18 cellular contexts compared by ENCODE assay signal in genomic region chr7:155880721-155881120, GRCh38.
DNase-seq lines count a peak whose midpoint lies in the region; ATAC-seq, FAIRE-seq and TF ChIP-seq lines count a peak whose summit lies in the region.
"Had no signal": no experiment of that assay in that cellular context is flagged by ENCODE, and none has a peak within 500 bp of the region (broad histone marks: within the 10 kb centered on the region; RNA-seq: fewer than 3 reads in every experiment).

No MANE protein-coding gene starts in this region.

- H2AFZ ChIP-seq in H9 (ENCODE audit: low read length), result no peak overlapping the region

- H3K18ac ChIP-seq in H9 (ENCODE audit: insufficient read length, low read depth, low read length), result no peak overlapping the region

- peak overlapping the region; percentile 14 to 83; a peak in 3 of 6 replicates for H3K27ac ChIP-seq in A549
- no peak overlapping the region for H3K27ac ChIP-seq in H9 (ENCODE audit: insufficient read length, low read depth, low read length)
- H3K27ac ChIP-seq in sigmoid colon, result no peak overlapping the region
- no peak overlapping the region for H3K27ac ChIP-seq in thyroid gland
- no peak overlapping the region for H3K27ac ChIP-seq in caudate nucleus (ENCODE audit: low read depth, low read length)
- H3K27ac ChIP-seq: C4-2B, HL-60 had no signal

- no peak overlapping the region for H3K27ac Mint-ChIP-seq in H9
- H3K27ac Mint-ChIP-seq: CD4-positive, alpha-beta T cell had no signal

- H3K9ac ChIP-seq in H9 (ENCODE audit: extremely low read depth, insufficient read length, low read length), result no peak overlapping the region

- WGBS in A549 (ENCODE audit: missing lambda C conversion rate), result 88% methylated on average over 7 of the region's 7 CpGs
- no CpG with 5 or more reads among the region's 7 CpGs for WGBS in H9 (ENCODE audit: extremely low coverage, insufficient read length, low lambda C conversion rate)
- 89 to 94% methylated on average over 7 of the region's 7 CpGs for WGBS in sigmoid colon, 2 donors
- WGBS in thyroid gland, 2 donors, result 89 to 96% methylated on average over 7 of the region's 7 CpGs

- no peaks in the 10 kb centered on the region for H3K79me2 ChIP-seq in H9 (ENCODE audit: insufficient read depth, low read length)

- H3K4me2 ChIP-seq in A549 (no peak overlapping the region), H9 (ENCODE audit: insufficient read depth, insufficient read length, low read length) (no peak overlapping the region)

- no peak for TF ChIP-seq POLR2A in A549 (IDR thresholded peaks at IDR 0.05; ENCODE audit: low read length)
- TF ChIP-seq POLR2A in sigmoid colon (IDR thresholded peaks at IDR 0.05), result no peak
- TF ChIP-seq POLR2A in thyroid gland (IDR thresholded peaks at IDR 0.05), result no peak

- no peak overlapping the region for H2BK12ac ChIP-seq in H9 (ENCODE audit: insufficient read length, low read depth, low read length)

- no peaks in the 10 kb centered on the region for H3K79me1 ChIP-seq in H9 (ENCODE audit: insufficient read depth, low read depth, low read length, poor library complexity, severe bottlenecking)

- H2AK5ac ChIP-seq in H9 (ENCODE audit: insufficient read length, low read length), result no peak overlapping the region

- CTCF ChIA-PET in A549 (lab: Yijun Ruan, JAX), result interaction anchor here (2.2 kb wide), 1 partner anchor 18 kb away, joined by 7 read pairs; no protein-coding TSS in a partner anchor

- H3K27me3 ChIP-seq in H9 (ENCODE audit: insufficient read depth, low read length), result no peaks in the 10 kb centered on the region
- no peaks in the 10 kb centered on the region for H3K27me3 ChIP-seq in sigmoid colon
- H3K27me3 ChIP-seq in thyroid gland, result no peaks in the 10 kb centered on the region

- intact Hi-C loops in sigmoid colon (cut with DNase I) (no loop called here), thyroid gland (cut with DNase I) (no loop called here)

- FAIRE-seq in A549 (lab: Jason Lieb, UNC), result no peak
- FAIRE-seq: A204.1, D721Med had no signal

- H3K23ac ChIP-seq in H9 (ENCODE audit: insufficient read length, low read depth, low read length), result no peak overlapping the region

- H3K27me3 Mint-ChIP-seq in H9 (ENCODE audit: low read depth), result peaks cover 3% of the 10 kb centered on the region

- TF ChIP-seq EP300 in A549 (IDR thresholded peaks at IDR 0.05) (no peak), sigmoid colon (IDR thresholded peaks at IDR 0.05) (no peak)

- no peak overlapping the region for H4K5ac ChIP-seq in H9 (ENCODE audit: insufficient read length, low read depth, low read length)

- H3K56ac ChIP-seq in H9 (ENCODE audit: insufficient read length, low read depth, low read length), result no peak overlapping the region

- no peak overlapping the region for H3T11ph ChIP-seq in H9 (ENCODE audit: low read length)

- no peak overlapping the region for H3K14ac ChIP-seq in H9 (ENCODE audit: insufficient read depth, low read length)

- ATAC-seq in A549, result no peak

- H3K36me3 ChIP-seq in sigmoid colon, result no peaks in the 10 kb centered on the region
- H3K36me3 ChIP-seq in thyroid gland, result no peaks in the 10 kb centered on the region

- H3K4me3 Mint-ChIP-seq in H9, result no peak overlapping the region
- H3K4me3 Mint-ChIP-seq: CD4-positive, alpha-beta T cell had no signal

- POLR2A ChIA-PET in A549 (lab: Yijun Ruan, JAX), result no interaction called here

- no peak for DNase-seq in A549 (ENCODE audit: low read depth in 1 of 2, low spot score in 1 of 2)
- DNase-seq in H9, result peak; percentile 6
- peak; percentile 49 for DNase-seq in mesenteric fat pad (ENCODE audit: low spot score)
- DNase-seq in sigmoid colon, result peak; percentile 14
- no peak for DNase-seq in thyroid gland
- DNase-seq in caudate nucleus (lab: John Stamatoyannopoulos, UW), result no peak
- DNase-seq in OCI-M1 (lab: John Stamatoyannopoulos, UW), result no peak
- DNase-seq: AML-193; Caco-2; CD4-positive, alpha-beta T cell; DMS79 treated with DMSO at 0.1 percent for 48 hours; GF-D8; GOT3; H7 had no signal

- H2BK5ac ChIP-seq in H9 (ENCODE audit: insufficient read length, low read length), result no peak overlapping the region

- peaks cover 6 to 7% of the 10 kb centered on the region in 2 experiments for H3K4me1 Mint-ChIP-seq in H9

- H3K23me2 ChIP-seq in H9 (ENCODE audit: insufficient read length, low read depth, low read length, poor library complexity, severe bottlenecking), result no peaks in the 10 kb centered on the region

- H3K4me3 ChIP-seq in A549 (no peak overlapping the region), sigmoid colon (no peak overlapping the region), thyroid gland (replicated peaks in 1 of 3) (no peak overlapping the region)

- no peaks in the 10 kb centered on the region for H3K36me3 Mint-ChIP-seq in H9 (ENCODE audit: insufficient read depth in 1 of 3, low read depth in 3 of 3)

- no peak overlapping the region for H4K8ac ChIP-seq in H9 (replicated peaks; ENCODE audit: insufficient read length, low read depth, low read length)

- H2BK20ac ChIP-seq in H9 (ENCODE audit: low read depth, low read length, poor library complexity, severe bottlenecking), result no peak overlapping the region

- H4K20me1 ChIP-seq in H9 (ENCODE audit: control insufficient read depth, insufficient read depth, insufficient read length), result no peaks in the 10 kb centered on the region

- no peak overlapping the region for H2BK15ac ChIP-seq in H9 (ENCODE audit: low read depth, low read length)

- no peak overlapping the region for H3K4ac ChIP-seq in H9 (ENCODE audit: low read depth, low read length)

- TF ChIP-seq CTCF in A549 (IDR thresholded peaks at IDR 0.05), result no peak
- TF ChIP-seq CTCF in H9 (conservative IDR thresholded peaks at IDR 0.05), result no peak
- TF ChIP-seq CTCF in sigmoid colon (IDR thresholded peaks at IDR 0.05), result no peak
- TF ChIP-seq CTCF in thyroid gland (IDR thresholded peaks at IDR 0.05), result no peak

- no peak for TF ChIP-seq RAD21 in A549 (conservative IDR thresholded peaks at IDR 0.05 in 1 of 2, IDR thresholded peaks at IDR 0.05 in 1 of 2)

- H2BK120ac ChIP-seq in H9 (ENCODE audit: low read depth, low read length, poor library complexity, severe bottlenecking), result no peak overlapping the region

- H3K4me1 ChIP-seq in A549, result peaks cover 40% of the 10 kb centered on the region
- no peaks in the 10 kb centered on the region; the same call in 1 of the 2 replicates for H3K4me1 ChIP-seq in H9 (ENCODE audit: insufficient read depth, low read length)
- H3K4me1 ChIP-seq in sigmoid colon, result no peaks in the 10 kb centered on the region
- H3K4me1 ChIP-seq in thyroid gland, result no peaks in the 10 kb centered on the region
- H3K4me1 ChIP-seq: Caco-2 had no signal

- H3K9me3 Mint-ChIP-seq in H9, result no peaks in the 10 kb centered on the region
- H3K9me3 Mint-ChIP-seq: CD4-positive, alpha-beta T cell had no signal

- no peak overlapping the region for H4K91ac ChIP-seq in H9 (ENCODE audit: insufficient read length, low read depth, low read length)

- H3K9me3 ChIP-seq in A549 (no peaks in the 10 kb centered on the region), H9 (ENCODE audit: control insufficient read depth, low read depth, low read length) (no peaks in the 10 kb centered on the region), sigmoid colon (no peaks in the 10 kb centered on the region), thyroid gland (no peaks in the 10 kb centered on the region)
- H3K9me3 ChIP-seq: Caco-2 had no signal

TF ChIP-seq in A549, 52 proteins besides CTCF, POLR2A, EP300 and RAD21:
- TF ChIP-seq KDM5A (IDR thresholded peaks at IDR 0.05) (no peak), HOXB5 (CRISPR knock-in tag; IDR thresholded peaks at IDR 0.05) (no peak), TFCP2L1 (CRISPR knock-in tag; IDR thresholded peaks at IDR 0.05) (no peak), FOXS1 (CRISPR knock-in tag; IDR thresholded peaks at IDR 0.05) (no peak), FOSL2 (IDR thresholded peaks at IDR 0.05) (no peak), FOSL2 (CRISPR knock-in tag; IDR thresholded peaks at IDR 0.05) (no peak), RARB (CRISPR knock-in tag; IDR thresholded peaks at IDR 0.05) (no peak), EHMT2 (IDR thresholded peaks at IDR 0.05; ENCODE audit: low read depth) (no peak), CHD4 (IDR thresholded peaks at IDR 0.05; ENCODE audit: borderline replicate concordance) (no peak), ZSCAN20 (CRISPR knock-in tag; IDR thresholded peaks at IDR 0.05) (no peak), MYC (IDR thresholded peaks at IDR 0.05; ENCODE audit: borderline replicate concordance, low read length) (no peak), E2F6 (IDR thresholded peaks at IDR 0.05; ENCODE audit: borderline replicate concordance, low read depth) (no peak), BHLHE40 (IDR thresholded peaks at IDR 0.05; ENCODE audit: low read depth, low read length) (no peak), TP53 (CRISPR knock-in tag; IDR thresholded peaks at IDR 0.05) (no peak), HES2 (IDR thresholded peaks at IDR 0.05) (no peak), ZC3H11A (IDR thresholded peaks at IDR 0.05) (no peak)

Comparison
In these comparisons a context has a peak if more than half of its experiments do, and no peak if none do; other contexts are left out.
1. DNase-seq: peak in H9 (single experiment), mesenteric fat pad (single experiment) and sigmoid colon (single experiment); none in A549 (0 of 2), thyroid gland (0 of 2), caudate nucleus (0 of 61) and OCI-M1 (single experiment).
2. H3K27ac ChIP-seq: peak in A549 (2 of 2); none in H9 (single experiment), sigmoid colon (0 of 4), thyroid gland (0 of 3) and caudate nucleus (single experiment).